ENCODE assay signal across 1 cellular context in genomic region chr13:52849727-52850395, GRCh38.
TF ChIP-seq lines count a peak whose summit lies in the region.

No MANE protein-coding gene starts in this region.

TF ChIP-seq in GM12878, 131 proteins besides CTCF, POLR2A, EP300 and RAD21 (continued from another document):
- TF ChIP-seq WRNIP1 (IDR thresholded peaks at IDR 0.05; ENCODE audit: borderline replicate concordance, low read depth, low read length): no peak
- TF ChIP-seq BCL11A (IDR thresholded peaks at IDR 0.05; ENCODE audit: low read depth, low read length): no peak
- no peak for TF ChIP-seq BMI1 (IDR thresholded peaks at IDR 0.05; ENCODE audit: borderline replicate concordance)
- TF ChIP-seq EGR1 (IDR thresholded peaks at IDR 0.05; ENCODE audit: borderline replicate concordance in 1 of 2, low read depth in 2 of 2, low read length in 2 of 2): no peak
- TF ChIP-seq CUX1 (IDR thresholded peaks at IDR 0.05; ENCODE audit: insufficient replicate concordance, low read depth, low read length): no peak
- no peak for TF ChIP-seq SIN3A (IDR thresholded peaks at IDR 0.05; ENCODE audit: low read depth, low read length)
- no peak for TF ChIP-seq SUZ12 (IDR thresholded peaks at IDR 0.05; ENCODE audit: unreplicated experiment)
TF ChIP-seq in GM12878: peak in this region for 0.
